ENCODE assay signal across 24 cellular contexts in genomic region chr4:2102045-2102883, GRCh38.
"Had no signal": no experiment of that assay in that cellular context is flagged by ENCODE, and none has a peak within 500 bp of the region (broad histone marks: within the 10 kb centered on the region; RNA-seq: fewer than 3 reads in every experiment).

No MANE protein-coding gene starts in this region.

- ATAC-seq: activated CD4-positive, alpha-beta T cell treated with anti-CD3 and anti-CD28 coated beads for 36 hours; activated CD8-positive, alpha-beta T cell treated with anti-CD3 and anti-CD28 coated beads, Interleukin-2, amount 10 ng/mL, durations not matched to agents 7 days and 5 days; Panc1; Right ventricle myocardium inferior had no signal

- H3K4me3 ChIP-seq: breast epithelium, MG63 had no signal

- H3K27me3 ChIP-seq: breast epithelium, MG63 had no signal

- H3K36me3 ChIP-seq: breast epithelium, MG63, WERI-Rb-1 had no signal

- H3K4me1 ChIP-seq: breast epithelium had no signal

- H3K9me3 ChIP-seq: MG63, SK-N-SH had no signal

- H3K4me1 Mint-ChIP-seq: activated CD4-positive, alpha-beta T cell treated with anti-CD3 and anti-CD28 coated beads for 36 hours; activated naive CD4-positive, alpha-beta T cell treated with anti-CD3 and anti-CD28 coated beads, Interleukin-2, amount 50 U/mL, for 24 hours had no signal

- H3K36me3 Mint-ChIP-seq: activated naive CD4-positive, alpha-beta T cell treated with anti-CD3 and anti-CD28 coated beads, Interleukin-2, amount 50 U/mL, for 24 hours had no signal

- H3K27ac ChIP-seq: breast epithelium, WERI-Rb-1 had no signal

- H3K4me3 Mint-ChIP-seq: activated CD4-positive, alpha-beta T cell treated with anti-CD3 and anti-CD28 coated beads for 36 hours; activated CD8-positive, alpha-beta T cell treated with anti-CD3 and anti-CD28 coated beads, Interleukin-2, amount 10 ng/mL, durations not matched to agents 7 days and 5 days; activated naive CD4-positive, alpha-beta T cell treated with anti-CD3 and anti-CD28 coated beads, Interleukin-2, amount 50 U/mL, for 24 hours; T-helper 2 cell treated with Interferon-gamma antibody and Interleukin-4, amounts not matched to agents 5 μg/mL and 100 μg/mL, for 36 hours had no signal

- H3K27ac Mint-ChIP-seq: activated CD4-positive, alpha-beta T cell treated with anti-CD3 and anti-CD28 coated beads for 36 hours; activated CD8-positive, alpha-beta T cell treated with anti-CD3 and anti-CD28 coated beads, Interleukin-2, amount 10 ng/mL, durations not matched to agents 7 days and 5 days; activated naive CD4-positive, alpha-beta T cell treated with anti-CD3 and anti-CD28 coated beads, Interleukin-2, amount 50 U/mL, for 24 hours; T-helper 2 cell treated with Interferon-gamma antibody and Interleukin-4, amounts not matched to agents 5 μg/mL and 100 μg/mL, for 36 hours had no signal

- H3K4me2 ChIP-seq: SK-N-SH had no signal

- H3K9ac ChIP-seq: SK-N-SH had no signal

- DNase-seq: activated CD4-positive, alpha-beta T cell treated with anti-CD3 and anti-CD28 coated beads for 36 hours; activated CD4-positive, alpha-beta T cell treated with anti-CD3 and anti-CD28 coated beads, Interleukin-2, amount 50 U/mL, for 4 hours; activated CD8-positive, alpha-beta memory T cell treated with anti-CD3 and anti-CD28 coated beads, Interleukin-2, amount 50 U/mL, for 48 hours; activated CD8-positive, alpha-beta T cell treated with anti-CD3 and anti-CD28 coated beads, Interleukin-2, amount 10 ng/mL, durations not matched to agents 7 days and 5 days; activated naive CD4-positive, alpha-beta T cell; activated T-cell treated with anti-CD3 and anti-CD28 coated beads, Interleukin-2, amount 50 U/mL, for 1 hour; aorta; central memory CD4-positive, alpha-beta T cell; MV-4-11; NCI-H1092 treated with DMSO at 0.1 percent for 48 hours; NCI-H1436 treated with DMSO at 0.1 percent for 48 hours; NCI-H187; NCI-H2081; NCI-H510A treated with DMSO at 0.1 percent for 48 hours; NCI-H69; RPMI8226; SK-N-SH; WERI-Rb-1 had no signal
